16 cellular contexts compared by ENCODE assay signal in the genomic region with DNA sequence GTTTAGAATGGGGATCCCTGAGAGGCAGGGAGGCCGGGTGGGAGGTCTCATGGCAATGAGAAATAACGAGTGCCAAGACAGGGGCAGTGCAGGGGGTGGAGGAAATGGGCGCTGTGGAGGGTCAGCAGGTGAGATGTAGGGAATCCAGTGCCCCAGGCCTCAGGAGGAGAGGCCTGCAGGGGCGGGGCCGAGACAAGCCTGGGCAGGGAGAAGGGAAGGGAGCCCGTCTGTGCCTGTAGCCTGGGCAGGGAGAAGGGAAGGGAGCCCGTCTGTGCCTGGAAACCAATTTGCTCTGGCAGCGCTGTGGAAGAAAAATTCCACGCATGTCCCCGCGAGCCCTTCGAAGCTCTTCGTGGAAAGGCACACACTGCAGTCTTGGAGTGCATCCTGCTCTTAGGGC.
"Had no signal": no experiment of that assay in that cellular context is flagged by ENCODE, and none has a peak within 500 bp of the region (broad histone marks: within the 10 kb centered on the region; RNA-seq: fewer than 3 reads in every experiment).

No MANE protein-coding gene starts in this region.

- H3K4me3 ChIP-seq: ascending aorta, cardiac muscle cell, gastroesophageal sphincter, pancreas had no signal

- H3K27me3 Mint-ChIP-seq: activated CD4-positive, alpha-beta memory T cell treated with anti-CD3 and anti-CD28 coated beads for 36 hours; T-helper 17 cell had no signal

- DNase-seq: activated CD4-positive, alpha-beta memory T cell treated with anti-CD3 and anti-CD28 coated beads for 36 hours; activated gamma-delta T cell treated with Interleukin-2 at 50 U/mL for 16 hours; activated T-cell treated with anti-CD3 and anti-CD28 coated beads, Interleukin-2, amount 50 U/mL, for 48 hours; kidney glomerular epithelial cell; stimulated activated CD4-positive, alpha-beta T cell treated with anti-CD3 and anti-CD28 coated beads, Interleukin-4, amount 100 ng/mL, for 1 hour; stimulated activated CD8-positive, alpha-beta memory T cell treated with anti-CD3 and anti-CD28 coated beads, Interleukin-4, amount 100 ng/mL, for 48 hours; stimulated activated naive CD8-positive, alpha-beta T cell treated with anti-CD3 and anti-CD28 coated beads, Interleukin-15, Interleukin-2, amounts not matched to agents 100 U/mL and 50 U/mL, for 24 hours; T-helper 17 cell had no signal

- H3K4me3 Mint-ChIP-seq: activated CD4-positive, alpha-beta memory T cell treated with anti-CD3 and anti-CD28 coated beads for 36 hours; neural crest cell had no signal

- H3K36me3 ChIP-seq: ascending aorta, cardiac muscle cell, gastroesophageal sphincter, pancreas had no signal

- H3K27me3 ChIP-seq: ascending aorta, cardiac muscle cell, gastroesophageal sphincter, pancreas had no signal

- FAIRE-seq: colon, pancreas, TTC549 had no signal

- ATAC-seq: activated CD4-positive, CD25-positive, alpha-beta regulatory T cell treated with anti-CD3 and anti-CD28 coated beads, Interleukin-2, amount 50 U/mL, for 24 hours; gastroesophageal sphincter; pancreas; stimulated activated naive CD8-positive, alpha-beta T cell treated with anti-CD3 and anti-CD28 coated beads, Interleukin-15, Interleukin-2, amounts not matched to agents 100 U/mL and 50 U/mL, for 24 hours; T-helper 17 cell had no signal

- H3K27ac Mint-ChIP-seq: activated CD4-positive, alpha-beta memory T cell treated with anti-CD3 and anti-CD28 coated beads for 36 hours; T-helper 17 cell had no signal
